2 cellular contexts compared by ENCODE assay signal in the genomic region with DNA sequence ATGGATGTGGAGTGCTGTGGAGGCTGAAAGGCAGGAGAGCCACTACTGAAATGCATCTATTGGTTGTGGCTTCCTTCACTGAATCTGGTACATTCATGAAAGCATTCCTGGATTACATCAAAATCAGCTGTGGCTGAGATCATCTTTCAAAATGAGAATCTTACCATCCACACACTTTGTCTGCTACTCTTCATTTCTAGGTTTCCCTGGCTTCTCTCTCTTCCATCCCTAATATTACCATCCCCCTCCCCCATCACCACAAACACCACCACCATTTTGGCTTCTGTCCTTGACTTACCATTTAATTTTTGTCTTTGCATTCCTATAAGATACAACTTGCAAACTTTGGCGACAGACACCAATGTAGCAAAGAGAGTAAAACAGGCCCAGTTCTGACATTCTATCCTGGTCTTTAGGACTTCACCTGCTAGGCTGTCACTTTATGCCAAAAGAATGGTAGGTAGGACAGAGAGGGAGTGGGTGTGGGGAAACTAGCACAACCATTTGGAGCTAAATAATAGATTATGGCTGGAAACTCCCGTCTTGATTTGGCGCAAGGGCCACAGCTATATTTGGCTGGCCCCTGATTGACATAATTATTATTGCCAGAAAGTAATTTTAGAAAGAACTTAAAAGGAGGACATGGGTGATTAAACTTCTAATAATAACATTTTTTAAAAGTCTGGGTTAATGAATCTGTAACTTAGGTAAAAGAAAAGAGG.
A peak's percentile ranks its signal among the peaks of the same experiment; 100 is the strongest.
TF ChIP-seq lines count a peak whose summit lies in the region.

No MANE protein-coding gene starts in this region.

TF ChIP-seq in HEK293, 187 proteins besides CTCF, POLR2A, EP300 and RAD21:
- TF ChIP-seq BCL6B (tag by site-specific recombination; IDR thresholded peaks at IDR 0.05) (peak; percentile 94), ZNF394 (tag by site-specific recombination; IDR thresholded peaks at IDR 0.05; ENCODE audit: borderline replicate concordance) (0 out of 2 replicates have a peak, but pooled peaks have one; percentile 58), ZSCAN30 (tag by site-specific recombination; IDR thresholded peaks at IDR 0.05) (no peak)
TF ChIP-seq in HEK293: peak in this region for 2.

TF ChIP-seq in GM12878, 131 proteins besides CTCF, POLR2A, EP300 and RAD21 (continues in another document):
- peak in 1 of 2 experiments; percentile 60; a peak in 1 of 4 replicates for TF ChIP-seq SRF (IDR thresholded peaks at IDR 0.05; ENCODE audit: low read depth in 2 of 2, low read length in 2 of 2)
- peak; percentile 96 for TF ChIP-seq MEF2B (IDR thresholded peaks at IDR 0.05; ENCODE audit: partially characterized antibody, poor library complexity, severe bottlenecking)
- no peak for TF ChIP-seq ZNF24 (IDR thresholded peaks at IDR 0.05)
- TF ChIP-seq ZNF592 (IDR thresholded peaks at IDR 0.05): no peak
- TF ChIP-seq GABPA (IDR thresholded peaks at IDR 0.05; ENCODE audit: low read depth): peak; percentile 35; the same call in 1 of the 2 replicates
- TF ChIP-seq, protein P1, sequence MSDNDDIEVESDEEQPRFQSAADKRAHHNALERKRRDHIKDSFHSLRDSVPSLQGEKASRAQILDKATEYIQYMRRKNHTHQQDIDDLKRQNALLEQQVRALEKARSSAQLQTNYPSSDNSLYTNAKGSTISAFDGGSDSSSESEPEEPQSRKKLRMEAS (IDR thresholded peaks at IDR 0.05; ENCODE audit: low read depth, low read length): no peak
- peak in 1 of 2 experiments; percentile 26; a peak in 1 of 3 replicates for TF ChIP-seq EGR1 (IDR thresholded peaks at IDR 0.05; ENCODE audit: borderline replicate concordance in 1 of 2, low read depth in 2 of 2, low read length in 2 of 2)
- TF ChIP-seq BCL11A (IDR thresholded peaks at IDR 0.05; ENCODE audit: low read depth, low read length): peak; percentile 97
- TF ChIP-seq, protein P2, sequence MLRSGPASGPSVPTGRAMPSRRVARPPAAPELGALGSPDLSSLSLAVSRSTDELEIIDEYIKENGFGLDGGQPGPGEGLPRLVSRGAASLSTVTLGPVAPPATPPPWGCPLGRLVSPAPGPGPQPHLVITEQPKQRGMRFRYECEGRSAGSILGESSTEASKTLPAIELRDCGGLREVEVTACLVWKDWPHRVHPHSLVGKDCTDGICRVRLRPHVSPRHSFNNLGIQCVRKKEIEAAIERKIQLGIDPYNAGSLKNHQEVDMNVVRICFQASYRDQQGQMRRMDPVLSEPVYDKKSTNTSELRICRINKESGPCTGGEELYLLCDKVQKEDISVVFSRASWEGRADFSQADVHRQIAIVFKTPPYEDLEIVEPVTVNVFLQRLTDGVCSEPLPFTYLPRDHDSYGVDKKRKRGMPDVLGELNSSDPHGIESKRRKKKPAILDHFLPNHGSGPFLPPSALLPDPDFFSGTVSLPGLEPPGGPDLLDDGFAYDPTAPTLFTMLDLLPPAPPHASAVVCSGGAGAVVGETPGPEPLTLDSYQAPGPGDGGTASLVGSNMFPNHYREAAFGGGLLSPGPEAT (IDR thresholded peaks at IDR 0.05; ENCODE audit: low read depth): peak; percentile 94
- TF ChIP-seq RUNX3 (IDR thresholded peaks at IDR 0.05; ENCODE audit: low read length): peak; percentile 73
- TF ChIP-seq DPF2 (IDR thresholded peaks at IDR 0.05): peak; percentile 68; the same call in 1 of the 2 replicates
- no peak for TF ChIP-seq SPI1 (IDR thresholded peaks at IDR 0.05; ENCODE audit: borderline replicate concordance, insufficient read depth, low read depth, low read length)
- TF ChIP-seq BHLHE40 (IDR thresholded peaks at IDR 0.05; ENCODE audit: borderline replicate concordance in 1 of 2, low read depth in 2 of 2, low read length in 1 of 2): 0 out of 4 replicates have a peak, but pooled peaks have one; percentile 31 to 66
- TF ChIP-seq ZNF384 (IDR thresholded peaks at IDR 0.05; ENCODE audit: borderline replicate concordance, low read depth, low read length): no peak
- peak in 1 of 2 experiments; percentile 79; a peak in 1 of 4 replicates for TF ChIP-seq CEBPB (IDR thresholded peaks at IDR 0.05; ENCODE audit: borderline replicate concordance in 1 of 2, low read depth in 2 of 2, low read length in 2 of 2)
- TF ChIP-seq SMAD5 (IDR thresholded peaks at IDR 0.05; ENCODE audit: low read depth): no peak
- TF ChIP-seq, protein P3, sequence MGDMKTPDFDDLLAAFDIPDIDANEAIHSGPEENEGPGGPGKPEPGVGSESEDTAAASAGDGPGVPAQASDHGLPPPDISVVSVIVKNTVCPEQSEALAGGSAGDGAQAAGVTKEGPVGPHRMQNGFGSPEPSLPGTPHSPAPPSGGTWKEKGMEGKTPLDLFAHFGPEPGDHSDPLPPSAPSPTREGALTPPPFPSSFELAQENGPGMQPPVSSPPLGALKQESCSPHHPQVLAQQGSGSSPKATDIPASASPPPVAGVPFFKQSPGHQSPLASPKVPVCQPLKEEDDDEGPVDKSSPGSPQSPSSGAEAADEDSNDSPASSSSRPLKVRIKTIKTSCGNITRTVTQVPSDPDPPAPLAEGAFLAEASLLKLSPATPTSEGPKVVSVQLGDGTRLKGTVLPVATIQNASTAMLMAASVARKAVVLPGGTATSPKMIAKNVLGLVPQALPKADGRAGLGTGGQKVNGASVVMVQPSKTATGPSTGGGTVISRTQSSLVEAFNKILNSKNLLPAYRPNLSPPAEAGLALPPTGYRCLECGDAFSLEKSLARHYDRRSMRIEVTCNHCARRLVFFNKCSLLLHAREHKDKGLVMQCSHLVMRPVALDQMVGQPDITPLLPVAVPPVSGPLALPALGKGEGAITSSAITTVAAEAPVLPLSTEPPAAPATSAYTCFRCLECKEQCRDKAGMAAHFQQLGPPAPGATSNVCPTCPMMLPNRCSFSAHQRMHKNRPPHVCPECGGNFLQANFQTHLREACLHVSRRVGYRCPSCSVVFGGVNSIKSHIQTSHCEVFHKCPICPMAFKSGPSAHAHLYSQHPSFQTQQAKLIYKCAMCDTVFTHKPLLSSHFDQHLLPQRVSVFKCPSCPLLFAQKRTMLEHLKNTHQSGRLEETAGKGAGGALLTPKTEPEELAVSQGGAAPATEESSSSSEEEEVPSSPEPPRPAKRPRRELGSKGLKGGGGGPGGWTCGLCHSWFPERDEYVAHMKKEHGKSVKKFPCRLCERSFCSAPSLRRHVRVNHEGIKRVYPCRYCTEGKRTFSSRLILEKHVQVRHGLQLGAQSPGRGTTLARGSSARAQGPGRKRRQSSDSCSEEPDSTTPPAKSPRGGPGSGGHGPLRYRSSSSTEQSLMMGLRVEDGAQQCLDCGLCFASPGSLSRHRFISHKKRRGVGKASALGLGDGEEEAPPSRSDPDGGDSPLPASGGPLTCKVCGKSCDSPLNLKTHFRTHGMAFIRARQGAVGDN (IDR thresholded peaks at IDR 0.05): 0 out of 2 replicates have a peak, but pooled peaks have one; percentile 35
- no peak for TF ChIP-seq RBBP5 (conservative IDR thresholded peaks at IDR 0.05)
- TF ChIP-seq, protein P4, sequence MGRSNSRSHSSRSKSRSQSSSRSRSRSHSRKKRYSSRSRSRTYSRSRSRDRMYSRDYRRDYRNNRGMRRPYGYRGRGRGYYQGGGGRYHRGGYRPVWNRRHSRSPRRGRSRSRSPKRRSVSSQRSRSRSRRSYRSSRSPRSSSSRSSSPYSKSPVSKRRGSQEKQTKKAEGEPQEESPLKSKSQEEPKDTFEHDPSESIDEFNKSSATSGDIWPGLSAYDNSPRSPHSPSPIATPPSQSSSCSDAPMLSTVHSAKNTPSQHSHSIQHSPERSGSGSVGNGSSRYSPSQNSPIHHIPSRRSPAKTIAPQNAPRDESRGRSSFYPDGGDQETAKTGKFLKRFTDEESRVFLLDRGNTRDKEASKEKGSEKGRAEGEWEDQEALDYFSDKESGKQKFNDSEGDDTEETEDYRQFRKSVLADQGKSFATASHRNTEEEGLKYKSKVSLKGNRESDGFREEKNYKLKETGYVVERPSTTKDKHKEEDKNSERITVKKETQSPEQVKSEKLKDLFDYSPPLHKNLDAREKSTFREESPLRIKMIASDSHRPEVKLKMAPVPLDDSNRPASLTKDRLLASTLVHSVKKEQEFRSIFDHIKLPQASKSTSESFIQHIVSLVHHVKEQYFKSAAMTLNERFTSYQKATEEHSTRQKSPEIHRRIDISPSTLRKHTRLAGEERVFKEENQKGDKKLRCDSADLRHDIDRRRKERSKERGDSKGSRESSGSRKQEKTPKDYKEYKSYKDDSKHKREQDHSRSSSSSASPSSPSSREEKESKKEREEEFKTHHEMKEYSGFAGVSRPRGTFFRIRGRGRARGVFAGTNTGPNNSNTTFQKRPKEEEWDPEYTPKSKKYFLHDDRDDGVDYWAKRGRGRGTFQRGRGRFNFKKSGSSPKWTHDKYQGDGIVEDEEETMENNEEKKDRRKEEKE (IDR thresholded peaks at IDR 0.05): no peak
- peak; percentile 84 for TF ChIP-seq JUNB (IDR thresholded peaks at IDR 0.05)
- 0 out of 2 replicates have a peak, but pooled peaks have one; percentile 34 for TF ChIP-seq ZNF217 (IDR thresholded peaks at IDR 0.05)
- no peak for TF ChIP-seq KLF5 (IDR thresholded peaks at IDR 0.05; ENCODE audit: partially characterized antibody)
- no peak for TF ChIP-seq MXI1 (IDR thresholded peaks at IDR 0.05; ENCODE audit: low read depth, low read length)
- no peak for TF ChIP-seq HDAC2 (IDR thresholded peaks at IDR 0.05)
- peak; percentile 76; the same call in 1 of the 2 replicates for TF ChIP-seq MLLT1 (IDR thresholded peaks at IDR 0.05)
- TF ChIP-seq SUZ12 (IDR thresholded peaks at IDR 0.05; ENCODE audit: unreplicated experiment): no peak
- TF ChIP-seq CHD2 (IDR thresholded peaks at IDR 0.05; ENCODE audit: borderline replicate concordance, low read depth, low read length): 0 out of 2 replicates have a peak, but pooled peaks have one; percentile 44
- TF ChIP-seq ATF7 (IDR thresholded peaks at IDR 0.05; ENCODE audit: low read depth): peak; percentile 45; the same call in 1 of the 2 replicates
- peak; percentile 99 for TF ChIP-seq TBL1XR1 (IDR thresholded peaks at IDR 0.05; ENCODE audit: low read depth, low read length)
- peak; percentile 45 for TF ChIP-seq CBFB (IDR thresholded peaks at IDR 0.05; ENCODE audit: low read depth)
- TF ChIP-seq ZNF207 (IDR thresholded peaks at IDR 0.05; ENCODE audit: borderline replicate concordance): no peak
- peak; percentile 67; the same call in 1 of the 2 replicates for TF ChIP-seq BMI1 (IDR thresholded peaks at IDR 0.05; ENCODE audit: borderline replicate concordance)
- TF ChIP-seq NBN (IDR thresholded peaks at IDR 0.05): peak; percentile 55
- no peak for TF ChIP-seq NR2C1 (IDR thresholded peaks at IDR 0.05)
- peak; percentile 96 for TF ChIP-seq NFIC (IDR thresholded peaks at IDR 0.05; ENCODE audit: low read depth, low read length)
- 0 out of 2 replicates have a peak, but pooled peaks have one; percentile 33 for TF ChIP-seq YY1 (IDR thresholded peaks at IDR 0.05; ENCODE audit: low read depth, low read length)
- no peak for TF ChIP-seq HCFC1 (IDR thresholded peaks at IDR 0.05; ENCODE audit: low read length)
- peak in 1 of 2 experiments; percentile 61; a peak in 2 of 4 replicates for TF ChIP-seq ETV6 (conservative IDR thresholded peaks at IDR 0.05 in 1 of 2, IDR thresholded peaks at IDR 0.05 in 1 of 2; ENCODE audit: borderline replicate concordance in 1 of 2, low read depth in 1 of 2)
- no peak for TF ChIP-seq IRF3 (IDR thresholded peaks at IDR 0.05)
- no peak for TF ChIP-seq FOS (IDR thresholded peaks at IDR 0.05; ENCODE audit: borderline replicate concordance, extremely low read depth, insufficient read length)
- no peak for TF ChIP-seq FOXK2 (IDR thresholded peaks at IDR 0.05)
- TF ChIP-seq IKZF2 (IDR thresholded peaks at IDR 0.05): peak; percentile 67 to 70
